In the genomic region with DNA sequence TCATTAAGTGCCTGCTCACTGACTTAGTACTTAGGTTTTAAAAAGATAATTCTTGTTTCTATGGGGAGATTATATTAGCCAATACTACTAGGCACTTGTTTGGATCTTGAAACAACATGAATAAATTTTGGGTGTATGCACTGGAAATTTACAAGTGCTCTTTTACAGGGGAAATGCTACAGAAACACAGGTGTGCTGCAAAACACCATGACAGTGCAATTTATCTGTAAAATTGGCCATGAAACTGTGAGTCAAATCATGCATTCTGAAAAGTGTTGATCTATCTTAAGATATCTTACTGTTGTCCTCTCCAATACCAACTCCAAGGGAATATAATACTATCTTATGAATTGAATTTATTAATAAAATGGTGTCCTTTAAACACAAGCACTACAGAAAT, we compare ENCODE assay signal across 1 cellular context.
TF ChIP-seq lines count a peak whose summit lies in the region.

No MANE protein-coding gene starts in this region.

TF ChIP-seq in GM23338, 12 proteins besides CTCF, POLR2A, EP300 and RAD21 (continued from another document):
- TF ChIP-seq, protein P1, sequence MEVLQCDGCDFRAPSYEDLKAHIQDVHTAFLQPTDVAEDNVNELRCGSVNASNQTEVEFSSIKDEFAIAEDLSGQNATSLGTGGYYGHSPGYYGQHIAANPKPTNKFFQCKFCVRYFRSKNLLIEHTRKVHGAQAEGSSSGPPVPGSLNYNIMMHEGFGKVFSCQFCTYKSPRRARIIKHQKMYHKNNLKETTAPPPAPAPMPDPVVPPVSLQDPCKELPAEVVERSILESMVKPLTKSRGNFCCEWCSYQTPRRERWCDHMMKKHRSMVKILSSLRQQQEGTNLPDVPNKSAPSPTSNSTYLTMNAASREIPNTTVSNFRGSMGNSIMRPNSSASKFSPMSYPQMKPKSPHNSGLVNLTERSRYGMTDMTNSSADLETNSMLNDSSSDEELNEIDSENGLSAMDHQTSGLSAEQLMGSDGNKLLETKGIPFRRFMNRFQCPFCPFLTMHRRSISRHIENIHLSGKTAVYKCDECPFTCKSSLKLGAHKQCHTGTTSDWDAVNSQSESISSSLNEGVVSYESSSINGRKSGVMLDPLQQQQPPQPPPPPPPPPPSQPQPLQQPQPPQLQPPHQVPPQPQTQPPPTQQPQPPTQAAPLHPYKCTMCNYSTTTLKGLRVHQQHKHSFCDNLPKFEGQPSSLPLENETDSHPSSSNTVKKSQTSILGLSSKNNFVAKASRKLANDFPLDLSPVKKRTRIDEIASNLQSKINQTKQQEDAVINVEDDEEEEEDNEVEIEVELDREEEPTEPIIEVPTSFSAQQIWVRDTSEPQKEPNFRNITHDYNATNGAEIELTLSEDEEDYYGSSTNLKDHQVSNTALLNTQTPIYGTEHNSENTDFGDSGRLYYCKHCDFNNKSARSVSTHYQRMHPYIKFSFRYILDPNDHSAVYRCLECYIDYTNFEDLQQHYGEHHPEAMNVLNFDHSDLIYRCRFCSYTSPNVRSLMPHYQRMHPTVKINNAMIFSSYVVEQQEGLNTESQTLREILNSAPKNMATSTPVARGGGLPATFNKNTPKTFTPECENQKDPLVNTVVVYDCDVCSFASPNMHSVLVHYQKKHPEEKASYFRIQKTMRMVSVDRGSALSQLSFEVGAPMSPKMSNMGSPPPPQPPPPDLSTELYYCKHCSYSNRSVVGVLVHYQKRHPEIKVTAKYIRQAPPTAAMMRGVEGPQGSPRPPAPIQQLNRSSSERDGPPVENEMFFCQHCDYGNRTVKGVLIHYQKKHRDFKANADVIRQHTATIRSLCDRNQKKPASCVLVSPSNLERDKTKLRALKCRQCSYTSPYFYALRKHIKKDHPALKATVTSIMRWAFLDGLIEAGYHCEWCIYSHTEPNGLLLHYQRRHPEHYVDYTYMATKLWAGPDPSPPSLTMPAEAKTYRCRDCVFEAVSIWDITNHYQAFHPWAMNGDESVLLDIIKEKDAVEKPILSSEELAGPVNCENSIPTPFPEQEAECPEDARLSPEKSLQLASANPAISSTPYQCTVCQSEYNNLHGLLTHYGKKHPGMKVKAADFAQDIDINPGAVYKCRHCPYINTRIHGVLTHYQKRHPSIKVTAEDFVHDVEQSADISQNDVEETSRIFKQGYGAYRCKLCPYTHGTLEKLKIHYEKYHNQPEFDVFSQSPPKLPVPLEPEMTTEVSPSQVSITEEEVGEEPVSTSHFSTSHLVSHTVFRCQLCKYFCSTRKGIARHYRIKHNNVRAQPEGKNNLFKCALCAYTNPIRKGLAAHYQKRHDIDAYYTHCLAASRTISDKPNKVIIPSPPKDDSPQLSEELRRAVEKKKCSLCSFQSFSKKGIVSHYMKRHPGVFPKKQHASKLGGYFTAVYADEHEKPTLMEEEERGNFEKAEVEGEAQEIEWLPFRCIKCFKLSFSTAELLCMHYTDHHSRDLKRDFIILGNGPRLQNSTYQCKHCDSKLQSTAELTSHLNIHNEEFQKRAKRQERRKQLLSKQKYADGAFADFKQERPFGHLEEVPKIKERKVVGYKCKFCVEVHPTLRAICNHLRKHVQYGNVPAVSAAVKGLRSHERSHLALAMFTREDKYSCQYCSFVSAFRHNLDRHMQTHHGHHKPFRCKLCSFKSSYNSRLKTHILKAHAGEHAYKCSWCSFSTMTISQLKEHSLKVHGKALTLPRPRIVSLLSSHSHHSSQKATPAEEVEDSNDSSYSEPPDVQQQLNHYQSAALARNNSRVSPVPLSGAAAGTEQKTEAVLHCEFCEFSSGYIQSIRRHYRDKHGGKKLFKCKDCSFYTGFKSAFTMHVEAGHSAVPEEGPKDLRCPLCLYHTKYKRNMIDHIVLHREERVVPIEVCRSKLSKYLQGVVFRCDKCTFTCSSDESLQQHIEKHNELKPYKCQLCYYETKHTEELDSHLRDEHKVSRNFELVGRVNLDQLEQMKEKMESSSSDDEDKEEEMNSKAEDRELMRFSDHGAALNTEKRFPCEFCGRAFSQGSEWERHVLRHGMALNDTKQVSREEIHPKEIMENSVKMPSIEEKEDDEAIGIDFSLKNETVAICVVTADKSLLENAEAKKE (CRISPR knock-in tag; IDR thresholded peaks at IDR 0.05): no peak
- no peak for TF ChIP-seq ZNF331 (CRISPR knock-in tag; IDR thresholded peaks at IDR 0.05; ENCODE audit: low read depth)
- no peak for TF ChIP-seq EZH2 (IDR thresholded peaks at IDR 0.05; ENCODE audit: low read depth, unreplicated experiment)
